ENCODE assay signal across 9 cellular contexts in genomic region chr16:1989209-1989825, GRCh38. TPM values are rescaled to one million over a fixed set of nuclear protein-coding genes. Genes with fewer than 3 reads are reported as not detected.
DNase-seq lines count a peak whose midpoint lies in the region; ATAC-seq and TF ChIP-seq lines count a peak whose summit lies in the region.
"Had no signal": no experiment of that assay in that cellular context is flagged by ENCODE, and none has a peak within 500 bp of the region (broad histone marks: within the 10 kb centered on the region; RNA-seq: fewer than 3 reads in every experiment).

No MANE protein-coding gene starts in this region.

- no TSS peak for BruUV-seq in Caco-2 (replicated peaks; lab: Mats Ljungman, UMichigan)

- TF ChIP-seq CTCF in BJ (IDR thresholded peaks at IDR 0.05; ENCODE audit: insufficient read depth, low read depth, low read length) (no peak), Caco-2 (IDR thresholded peaks at IDR 0.05; ENCODE audit: insufficient read depth in 1 of 2, low read depth in 1 of 2, low read length in 1 of 2, severe bottlenecking in 1 of 2, unreplicated experiment in 1 of 2) (no peak), WERI-Rb-1 (IDR thresholded peaks at IDR 0.05; ENCODE audit: low read depth, low read length) (no peak)

- CTCF ChIA-PET in BJ (lab: Yijun Ruan, JAX) (no interaction called here), Caco-2 (lab: Charles Lee) (interaction anchor here (0.7 kb wide), 1 partner anchor 24 kb away, joined by 3 read pairs; the partner anchor contains the start of gene RPS2)

- DNase-seq in BJ (ENCODE audit: low read depth) (no peak), Caco-2 (no peak), WERI-Rb-1 (peak; percentile 34), memory B cell (ENCODE audit: low spot score in 2 of 2) (no peak), cerebellum (ENCODE audit: low spot score) (no peak), GM19238 (ENCODE audit: insufficient read length, low spot score) (no peak), GDM1 (lab: John Stamatoyannopoulos, UW) (no peak)

- peaks cover 15% of the 10 kb centered on the region for H3K36me3 ChIP-seq in BJ (ENCODE audit: control insufficient read depth, insufficient read depth, low read length)
- peaks cover 5% of the 10 kb centered on the region; the same call in 1 of the 2 replicates for H3K36me3 ChIP-seq in Caco-2 (ENCODE audit: control insufficient read depth, insufficient read depth, low read length)
- H3K36me3 ChIP-seq in WERI-Rb-1: peaks cover 24% of the 10 kb centered on the region

- H3K27me3 ChIP-seq in BJ (ENCODE audit: control insufficient read depth, insufficient read depth, low read length) (peaks cover 2% of the 10 kb centered on the region; the same call in 1 of the 2 replicates), Caco-2 (replicated peaks; ENCODE audit: control insufficient read depth, insufficient read depth, low read length) (no peaks in the 10 kb centered on the region), WERI-Rb-1 (ENCODE audit: insufficient read depth, low read depth, severe bottlenecking) (no peaks in the 10 kb centered on the region)

- no peaks in the 10 kb centered on the region for H3K9me3 ChIP-seq in Caco-2
- no peaks in the 10 kb centered on the region for H3K9me3 ChIP-seq in WERI-Rb-1 (ENCODE audit: severe bottlenecking)

- no peak for ATAC-seq in memory B cell (ENCODE audit: low read depth)
- ATAC-seq: sciatic nerve had no signal

- peaks cover 7% of the 10 kb centered on the region for H3K4me1 Mint-ChIP-seq in Caco-2 (ENCODE audit: low read depth, unreplicated experiment)
- peaks cover 22% of the 10 kb centered on the region for H3K4me1 Mint-ChIP-seq in memory B cell

- H3K27ac Mint-ChIP-seq in Caco-2 (ENCODE audit: unreplicated experiment): peak overlapping the region; percentile 54
- peak overlapping the region; percentile 78 for H3K27ac Mint-ChIP-seq in memory B cell

- H3K27me3 Mint-ChIP-seq in Caco-2 (ENCODE audit: insufficient read depth, unreplicated experiment) (no peaks in the 10 kb centered on the region), memory B cell (no peaks in the 10 kb centered on the region)

- H3K4me3 Mint-ChIP-seq in Caco-2 (ENCODE audit: unreplicated experiment) (peak overlapping the region; percentile 70), memory B cell (peak overlapping the region; percentile 82)

- H3K9me3 Mint-ChIP-seq in Caco-2 (ENCODE audit: unreplicated experiment) (no peaks in the 10 kb centered on the region), memory B cell (no peaks in the 10 kb centered on the region)

- 0 out of 2 replicates have a peak overlapping the region, but pooled peaks have one; percentile 9 for H3K4me3 ChIP-seq in BJ (ENCODE audit: low read depth, low read length)
- peak overlapping the region; percentile 51 for H3K4me3 ChIP-seq in Caco-2 (ENCODE audit: low read depth, low read length)
- peak overlapping the region; percentile 63 for H3K4me3 ChIP-seq in WERI-Rb-1 (ENCODE audit: low read depth, low read length)

- POLR2A ChIA-PET in BJ (lab: Charles Lee): no interaction called here
- POLR2A ChIA-PET in Caco-2 (lab: Charles Lee): interaction anchor here (1.3 kb wide), 1 partner anchor 25 kb away, joined by 6 read pairs; the partner anchor contains the start of gene RPS2

- peaks cover 9% of the 10 kb centered on the region for H3K36me3 Mint-ChIP-seq in Caco-2 (ENCODE audit: insufficient read depth, unreplicated experiment)
- H3K36me3 Mint-ChIP-seq in memory B cell: peaks cover 10% of the 10 kb centered on the region

- 0 out of 2 replicates have a peak overlapping the region, but pooled peaks have one; percentile 12 for H3K27ac ChIP-seq in WERI-Rb-1
- H3K27ac ChIP-seq: SJSA1 had no signal

- peaks cover 18% of the 10 kb centered on the region for H3K4me1 ChIP-seq in Caco-2

- intact Hi-C loops in Caco-2 (cut with micrococcal nuclease; ENCODE audit: unreplicated experiment): no loop called here

RNA-seq across cellular contexts. Expression of gene SYNGR3, which starts 0.5 kb away (rescaled TPM):
- polyA plus RNA-seq in BJ (2011; rRNA removed): 2.5 and 3.3 TPM in 2 replicates
- 2.7 and 4.2 TPM in 2 replicates for polyA minus RNA-seq in BJ (2011; rRNA and poly(A)+ RNA removed)
- total RNA-seq in Caco-2 (2022) (2.9 and 3.3 TPM in 2 replicates), cerebellum (25.4 TPM)

RNA-seq across cellular contexts. Expression of gene GFER, which starts 5.3 kb away (rescaled TPM):
- 14.6 and 19.8 TPM in 2 replicates for polyA plus RNA-seq in BJ (2011; rRNA removed)
- 5.4 and 14.3 TPM in 2 replicates for polyA minus RNA-seq in BJ (2011; rRNA and poly(A)+ RNA removed)
- total RNA-seq in Caco-2 (2022): 57.3 and 57.4 TPM in 2 replicates
- total RNA-seq in cerebellum: 9.5 TPM

RNA-seq across cellular contexts. Expression of gene NOXO1, which starts 8.0 kb away (rescaled TPM):
- 0.17 TPM in 1 of 2 replicates, not detected in the other for polyA plus RNA-seq in BJ (2011; rRNA removed)
- not detected in 2 replicates for polyA minus RNA-seq in BJ (2011; rRNA and poly(A)+ RNA removed)
- total RNA-seq in Caco-2 (2022) (0.35 and 1.1 TPM in 2 replicates), cerebellum (0.64 TPM)
- total RNA-seq: sciatic nerve had no signal

RNA-seq across cellular contexts. Expression of gene TBL3, which starts 17.5 kb away (rescaled TPM):
- 16.5 and 33.1 TPM in 2 replicates for polyA plus RNA-seq in BJ (2011; rRNA removed)
- 24.8 and 37.7 TPM in 2 replicates for polyA minus RNA-seq in BJ (2011; rRNA and poly(A)+ RNA removed)
- total RNA-seq in Caco-2 (2022): 34.7 and 36.6 TPM in 2 replicates
- 10.1 TPM for total RNA-seq in cerebellum

RNA-seq across cellular contexts. Expression of gene ZNF598, which starts 20.3 kb away (rescaled TPM):
- 14.4 and 23.0 TPM in 2 replicates for polyA plus RNA-seq in BJ (2011; rRNA removed)
- polyA minus RNA-seq in BJ (2011; rRNA and poly(A)+ RNA removed): 11.2 and 14.8 TPM in 2 replicates
- total RNA-seq in Caco-2 (2022) (43.7 and 50.4 TPM in 2 replicates), cerebellum (8.6 TPM)

Comparison
In these comparisons a context has a peak if more than half of its experiments do, and no peak if none do; other contexts are left out.
1. H3K4me3 ChIP-seq: peak in every context shown above with its lines; median percentile 63 in WERI-Rb-1; 51 in Caco-2; 9 in BJ.